Comparison of ENCODE assay signal across 9 cellular contexts in the genomic region with DNA sequence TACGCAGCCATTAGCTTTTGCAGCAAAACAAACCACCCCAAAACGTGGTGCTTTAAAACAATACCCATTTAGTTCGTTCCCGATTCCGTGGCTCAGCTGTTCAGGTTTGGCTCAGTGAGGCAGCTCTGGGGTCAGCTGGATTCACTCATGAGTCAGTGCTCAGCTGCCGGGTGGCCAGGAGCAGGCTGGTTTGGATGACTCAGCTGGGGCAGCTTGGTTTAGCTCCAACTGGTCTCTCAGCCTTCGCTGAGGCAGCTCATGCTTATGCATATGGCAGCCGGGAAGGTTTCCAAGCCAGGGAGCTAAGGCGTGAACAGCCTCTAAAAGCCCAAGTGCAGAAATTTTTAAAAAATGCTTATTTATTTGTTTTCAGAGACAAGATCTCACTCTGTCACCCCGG. TPM values are rescaled to one million over a fixed set of nuclear protein-coding genes. Genes with fewer than 3 reads are reported as not detected.
A peak's percentile ranks its signal among the peaks of the same experiment; 100 is the strongest.
DNase-seq lines count a peak whose midpoint lies in the region; ATAC-seq and TF ChIP-seq lines count a peak whose summit lies in the region.
"Had no signal": no experiment of that assay in that cellular context is flagged by ENCODE, and none has a peak within 500 bp of the region (broad histone marks: within the 10 kb centered on the region; RNA-seq: fewer than 3 reads in every experiment).

No MANE protein-coding gene starts in this region.

- CTCF ChIA-PET in AG04450 (lab: Charles Lee) (no interaction called here), OCI-LY7 (lab: Charles Lee; ENCODE audit: unreplicated experiment) (no interaction called here)

- TF ChIP-seq CTCF in AG04450 (IDR thresholded peaks at IDR 0.05; ENCODE audit: low read depth, low read length), result no peak
- no peak for TF ChIP-seq CTCF in fibroblast of pulmonary artery (IDR thresholded peaks at IDR 0.05; ENCODE audit: low read length, missing control alignments)
- no peak for TF ChIP-seq CTCF in omental fat pad (IDR thresholded peaks at IDR 0.05)
- no peak for TF ChIP-seq CTCF in OCI-LY7 (conservative IDR thresholded peaks at IDR 0.05; ENCODE audit: low read length)

- no peaks in the 10 kb centered on the region for H4K20me1 ChIP-seq in OCI-LY7 (ENCODE audit: insufficient read depth, low read length)

- no peaks in the 10 kb centered on the region for H3K9me2 ChIP-seq in OCI-LY7 (ENCODE audit: insufficient read depth, low read length)

- no peak overlapping the region for H2AFZ ChIP-seq in OCI-LY7 (ENCODE audit: low read length)

- no peaks in the 10 kb centered on the region for H3K4me1 ChIP-seq in OCI-LY7 (ENCODE audit: insufficient read depth, low read length, poor library complexity, severe bottlenecking)

- no peaks in the 10 kb centered on the region for H3K79me2 ChIP-seq in OCI-LY7 (ENCODE audit: insufficient read depth, low read depth, low read length)

- peak; percentile 93 for ATAC-seq in omental fat pad (ENCODE audit: low FRiP score)

- no peaks in the 10 kb centered on the region for H3K36me3 ChIP-seq in OCI-LY7 (ENCODE audit: insufficient read depth, low read length)

- H3K27me3 ChIP-seq in AG04450 (ENCODE audit: control insufficient read depth, insufficient read depth, low read length), result no peaks in the 10 kb centered on the region

- H3K9me3 ChIP-seq in AG04450 (ENCODE audit: control insufficient read depth, insufficient read depth, low read length) (peaks cover 4% of the 10 kb centered on the region; the same call in 1 of the 2 replicates), OCI-LY7 (ENCODE audit: low read length) (no peaks in the 10 kb centered on the region)

- intact Hi-C loops in OCI-LY7 (cut with micrococcal nuclease; ENCODE audit: unreplicated experiment), result no loop called here

- H3K4me2 ChIP-seq in OCI-LY7 (ENCODE audit: low read length), result no peak overlapping the region

- peak overlapping the region; percentile 32; the same call in 1 of the 2 replicates for H3K4me3 ChIP-seq in AG04450 (ENCODE audit: low read depth, low read length)
- H3K4me3 ChIP-seq in fibroblast of pulmonary artery (replicated peaks; ENCODE audit: low read depth, low read length), result no peak overlapping the region
- H3K4me3 ChIP-seq in OCI-LY7 (ENCODE audit: low read depth, low read length, poor library complexity, severe bottlenecking), result no peak overlapping the region

- DNase-seq in AG04450 (ENCODE audit: low read depth, low spot score) (peak; percentile 98), RKO (ENCODE audit: low spot score) (peak; percentile 97), fibroblast of pulmonary artery (ENCODE audit: low read depth) (peak; percentile 98), omental fat pad (ENCODE audit: low spot score) (no peak), DMS53 treated with DMSO at 0.1 percent for 48 hours (lab: John Stamatoyannopoulos, UW; ENCODE audit: unreplicated experiment) (no peak), OCI-LY7 (ENCODE audit: low spot score) (no peak), hippocampal formation (lab: John Stamatoyannopoulos, UW) (no peak)
- no peak for DNase-seq in activated T-cell treated with anti-CD3 and anti-CD28 coated beads, Interleukin-2, amount 50 U/mL, for 48 hours
- DNase-seq: NCI-H1694 had no signal

- H3K27ac ChIP-seq in AG04450 (ENCODE audit: low read depth, low read length) (peak overlapping the region; percentile 84), OCI-LY7 (ENCODE audit: low read depth, low read length, poor library complexity, severe bottlenecking) (no peak overlapping the region)

- POLR2A ChIA-PET in AG04450 (lab: Yijun Ruan, JAX), result no interaction called here
- POLR2A ChIA-PET in OCI-LY7 (lab: Charles Lee), result no interaction called here

- no TSS peak for BruUV-seq in OCI-LY7 (replicated peaks; lab: Mats Ljungman, UMichigan)

RNA-seq across cellular contexts. Expression of a gene that starts 13.3 kb away (rescaled TPM):
- polyA plus RNA-seq in AG04450 (2011; rRNA removed), result 355 and 369 TPM in 2 replicates
- 145 and 147 TPM in 2 replicates for polyA minus RNA-seq in AG04450 (2011; rRNA and poly(A)+ RNA removed)
- total RNA-seq in omental fat pad, result 100 to 1,000 TPM; 206 to 412 (median 295) TPM
- 80.7 and 92.3 TPM in 2 replicates for total RNA-seq in OCI-LY7 (2014; rRNA removed; shearing (Covaris generic))
- 117 and 119 TPM in 2 replicates for total RNA-seq in OCI-LY7 (2022)

Comparison
In these comparisons a context has a peak if more than half of its experiments do, and no peak if none do; other contexts are left out.
1. DNase-seq: peak in AG04450 (single experiment), RKO (single experiment) and fibroblast of pulmonary artery (single experiment); none in omental fat pad (single experiment), DMS53 treated with DMSO at 0.1 percent for 48 hours (single experiment), OCI-LY7 (single experiment), activated T-cell treated with anti-CD3 and anti-CD28 coated beads, Interleukin-2, amount 50 U/mL, for 48 hours (0 of 2) and hippocampal formation (0 of 2).